Comparison of ENCODE assay signal across 9 cellular contexts in genomic region chr20:38109657-38110524, GRCh38. TPM values are rescaled to one million over a fixed set of nuclear protein-coding genes. Genes with fewer than 3 reads are reported as not detected.
DNase-seq lines count a peak whose midpoint lies in the region; ATAC-seq and TF ChIP-seq lines count a peak whose summit lies in the region.
"Had no signal": no experiment of that assay in that cellular context is flagged by ENCODE, and none has a peak within 500 bp of the region (broad histone marks: within the 10 kb centered on the region; RNA-seq: fewer than 3 reads in every experiment).

No MANE protein-coding gene starts in this region.

- peaks cover 38% of the 10 kb centered on the region for H3K4me1 ChIP-seq in PC-3 (ENCODE audit: insufficient read depth, low read length)
- peaks cover 0 to 24% (median 15%) of the 10 kb centered on the region in 3 donors for H3K4me1 ChIP-seq in esophagus squamous epithelium

- peak overlapping the region; percentile 83 for H3K27ac ChIP-seq in PC-3 (ENCODE audit: low read length)
- peak overlapping the region in 3 of 4 donors; percentile 62 to 84 (median 78) for H3K27ac ChIP-seq in esophagus squamous epithelium

- intact Hi-C loops in PC-3 (cut with micrococcal nuclease) (loop anchor here (2.0 to 5.0 kb wide), 3 partner anchors 49 to 112 kb away; partner anchors contain the start of gene TGM2), esophagus squamous epithelium (cut with DNase I) (no loop called here)

- POLR2A ChIA-PET in PC-3 (lab: Charles Lee; ENCODE audit: unreplicated experiment): interaction anchor here (0.5 to 0.7 kb wide), 2 partner anchors 14 to 77 kb away, joined by 3 read pairs; partner anchors contain the start of genes RPRD1B and TTI1

- TF ChIP-seq CTCF in PC-3 (conservative IDR thresholded peaks at IDR 0.05; ENCODE audit: low read depth, low read length) (no peak), esophagus squamous epithelium (IDR thresholded peaks at IDR 0.05) (no peak), nephron (IDR thresholded peaks at IDR 0.05; ENCODE audit: unreplicated experiment in 3 of 3) (no peak)

- no peaks in the 10 kb centered on the region for H3K36me3 Mint-ChIP-seq in nephron (ENCODE audit: low read depth)
- H3K36me3 Mint-ChIP-seq: natural killer cell treated with Interleukin-12 subunit alpha and Interleukin-12 subunit beta and Interleukin-15 and Interleukin-18, amount 100 ng/mL, for 72 hours had no signal

- H3K27me3 Mint-ChIP-seq in nephron (ENCODE audit: low read depth): no peaks in the 10 kb centered on the region
- H3K27me3 Mint-ChIP-seq: natural killer cell treated with Interleukin-12 subunit alpha and Interleukin-12 subunit beta and Interleukin-15 and Interleukin-18, amount 100 ng/mL, for 72 hours had no signal

- peak; percentile 90 for DNase-seq in AG20443 (ENCODE audit: low spot score)
- DNase-seq in PC-3: peak; percentile 99
- DNase-seq in esophagus squamous epithelium (lab: John Stamatoyannopoulos, UW): no peak
- DNase-seq in anterior cingulate cortex (lab: John Stamatoyannopoulos, UW): no peak

- no TSS peak for BruUV-seq in PC-3 (replicated peaks; lab: Mats Ljungman, UMichigan)

- peaks cover 10% of the 10 kb centered on the region for H3F3A ChIP-seq in PC-3 (ENCODE audit: low read length, unreplicated experiment)

- no peaks in the 10 kb centered on the region for H3K79me2 ChIP-seq in PC-3 (ENCODE audit: low read length)

- TF ChIP-seq POLR2A in esophagus squamous epithelium (IDR thresholded peaks at IDR 0.05): no peak

- H3K27me3 ChIP-seq in PC-3 (ENCODE audit: low read length) (no peaks in the 10 kb centered on the region), esophagus squamous epithelium (no peaks in the 10 kb centered on the region)

- H2AFZ ChIP-seq in PC-3 (ENCODE audit: low read length): no peak overlapping the region

- H3K4me3 ChIP-seq in PC-3 (ENCODE audit: low read length) (no peak overlapping the region; the same call in 1 of the 2 replicates), esophagus squamous epithelium (no peak overlapping the region)

- peak overlapping the region; percentile 6; the same call in 1 of the 2 replicates for H3K9ac ChIP-seq in PC-3 (ENCODE audit: low read length)

- ATAC-seq in PC-3 (peak; percentile 88), GM21367 (IDR thresholded peaks at IDR 0.05; ENCODE audit: unreplicated experiment) (no peak), HG02885 (IDR thresholded peaks at IDR 0.05; ENCODE audit: poor library complexity, unreplicated experiment) (no peak), GM18517 (IDR thresholded peaks at IDR 0.05; ENCODE audit: unreplicated experiment) (no peak)
- ATAC-seq: natural killer cell treated with Interleukin-12 subunit alpha and Interleukin-12 subunit beta and Interleukin-15 and Interleukin-18, amount 100 ng/mL, for 72 hours had no signal

- H3K9me3 ChIP-seq in PC-3 (ENCODE audit: low read length) (no peaks in the 10 kb centered on the region), esophagus squamous epithelium (no peaks in the 10 kb centered on the region)

- peak overlapping the region; percentile 93 to 98 (median 95) for H3K27ac Mint-ChIP-seq in nephron

- peaks cover 4% of the 10 kb centered on the region for H3K9me3 Mint-ChIP-seq in nephron
- H3K9me3 Mint-ChIP-seq: natural killer cell treated with Interleukin-12 subunit alpha and Interleukin-12 subunit beta and Interleukin-15 and Interleukin-18, amount 100 ng/mL, for 72 hours had no signal

- WGBS in esophagus squamous epithelium, 2 donors: 69 to 83% methylated on average over 8 of the region's 8 CpGs

- no peaks in the 10 kb centered on the region for H3K9me2 ChIP-seq in PC-3 (replicated peaks; ENCODE audit: low read length)

- H4K20me1 ChIP-seq in PC-3 (ENCODE audit: low read length): no peaks in the 10 kb centered on the region

- no peaks in the 10 kb centered on the region for H3K36me3 ChIP-seq in PC-3 (ENCODE audit: low read depth, low read length)
- no peaks in the 10 kb centered on the region for H3K36me3 ChIP-seq in esophagus squamous epithelium

- H3K4me3 Mint-ChIP-seq in nephron: peak overlapping the region in 1 of 3 experiments; percentile 51
- H3K4me3 Mint-ChIP-seq: natural killer cell treated with Interleukin-12 subunit alpha and Interleukin-12 subunit beta and Interleukin-15 and Interleukin-18, amount 100 ng/mL, for 72 hours had no signal

- CTCF ChIA-PET in PC-3 (lab: Charles Lee): interaction anchor here (0.5 to 1.4 kb wide), 7 partner anchors 26 to 116 kb away, joined by 3 to 4 read pairs (median 3); no protein-coding TSS in a partner anchor

- H3K4me2 ChIP-seq in PC-3 (ENCODE audit: low read length): peak overlapping the region; percentile 64

- H3K4me1 Mint-ChIP-seq in nephron: peaks cover 64% of the 10 kb centered on the region

RNA-seq across cellular contexts. Expression of gene TGM2, which starts 55.2 kb away (rescaled TPM):
- total RNA-seq in PC-3 (2014; rRNA removed): 583 and 773 TPM in 2 replicates
- 10 to 100 TPM in 2 of 4 donors, 1 to 10 TPM in 2; 2.8 to 33.2 (median 11.5) TPM for total RNA-seq in esophagus squamous epithelium

Comparison
In these comparisons a context has a peak if more than half of its experiments do, and no peak if none do; other contexts are left out.
1. DNase-seq: peak in AG20443 (single experiment) and PC-3 (single experiment); none in esophagus squamous epithelium (single experiment) and anterior cingulate cortex (0 of 58).
2. RNA of gene TGM2, which starts 55.2 kb away (total RNA-seq): 583 to 773 TPM in PC-3; 2.8 to 33.2 TPM in esophagus squamous epithelium; every median in the first group is over 10 times any median in the second.